Comparison of ENCODE assay signal across 1 cellular context in genomic region chr6:31493875-31494694, GRCh38.
TF ChIP-seq lines count a peak whose summit lies in the region.

No MANE protein-coding gene starts in this region.

TF ChIP-seq in K562, 482 proteins besides CTCF, POLR2A, EP300 and RAD21 (continued from another document and continues in another):
- TF ChIP-seq, protein P1, sequence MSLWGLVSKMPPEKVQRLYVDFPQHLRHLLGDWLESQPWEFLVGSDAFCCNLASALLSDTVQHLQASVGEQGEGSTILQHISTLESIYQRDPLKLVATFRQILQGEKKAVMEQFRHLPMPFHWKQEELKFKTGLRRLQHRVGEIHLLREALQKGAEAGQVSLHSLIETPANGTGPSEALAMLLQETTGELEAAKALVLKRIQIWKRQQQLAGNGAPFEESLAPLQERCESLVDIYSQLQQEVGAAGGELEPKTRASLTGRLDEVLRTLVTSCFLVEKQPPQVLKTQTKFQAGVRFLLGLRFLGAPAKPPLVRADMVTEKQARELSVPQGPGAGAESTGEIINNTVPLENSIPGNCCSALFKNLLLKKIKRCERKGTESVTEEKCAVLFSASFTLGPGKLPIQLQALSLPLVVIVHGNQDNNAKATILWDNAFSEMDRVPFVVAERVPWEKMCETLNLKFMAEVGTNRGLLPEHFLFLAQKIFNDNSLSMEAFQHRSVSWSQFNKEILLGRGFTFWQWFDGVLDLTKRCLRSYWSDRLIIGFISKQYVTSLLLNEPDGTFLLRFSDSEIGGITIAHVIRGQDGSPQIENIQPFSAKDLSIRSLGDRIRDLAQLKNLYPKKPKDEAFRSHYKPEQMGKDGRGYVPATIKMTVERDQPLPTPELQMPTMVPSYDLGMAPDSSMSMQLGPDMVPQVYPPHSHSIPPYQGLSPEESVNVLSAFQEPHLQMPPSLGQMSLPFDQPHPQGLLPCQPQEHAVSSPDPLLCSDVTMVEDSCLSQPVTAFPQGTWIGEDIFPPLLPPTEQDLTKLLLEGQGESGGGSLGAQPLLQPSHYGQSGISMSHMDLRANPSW (CRISPR knock-in tag; IDR thresholded peaks at IDR 0.05): no peak
- no peak for TF ChIP-seq ZKSCAN3 (CRISPR knock-in tag; IDR thresholded peaks at IDR 0.05)
- peak; percentile 37 for TF ChIP-seq CTCFL (IDR thresholded peaks at IDR 0.05; ENCODE audit: borderline replicate concordance, insufficient read depth, low read depth, low read length, poor library complexity, severe bottlenecking)
- no peak for TF ChIP-seq HEY1 (CRISPR knock-in tag; IDR thresholded peaks at IDR 0.05; ENCODE audit: borderline replicate concordance)
- TF ChIP-seq U2AF1 (optimal IDR thresholded peaks at IDR 0.05; ENCODE audit: low read depth, low read length): no peak
- TF ChIP-seq, protein P2, sequence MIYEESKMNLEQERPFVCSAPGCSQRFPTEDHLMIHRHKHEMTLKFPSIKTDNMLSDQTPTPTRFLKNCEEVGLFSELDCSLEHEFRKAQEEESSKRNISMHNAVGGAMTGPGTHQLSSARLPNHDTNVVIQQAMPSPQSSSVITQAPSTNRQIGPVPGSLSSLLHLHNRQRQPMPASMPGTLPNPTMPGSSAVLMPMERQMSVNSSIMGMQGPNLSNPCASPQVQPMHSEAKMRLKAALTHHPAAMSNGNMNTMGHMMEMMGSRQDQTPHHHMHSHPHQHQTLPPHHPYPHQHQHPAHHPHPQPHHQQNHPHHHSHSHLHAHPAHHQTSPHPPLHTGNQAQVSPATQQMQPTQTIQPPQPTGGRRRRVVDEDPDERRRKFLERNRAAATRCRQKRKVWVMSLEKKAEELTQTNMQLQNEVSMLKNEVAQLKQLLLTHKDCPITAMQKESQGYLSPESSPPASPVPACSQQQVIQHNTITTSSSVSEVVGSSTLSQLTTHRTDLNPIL (CRISPR knock-in tag; IDR thresholded peaks at IDR 0.05): no peak
- TF ChIP-seq DPF2 (IDR thresholded peaks at IDR 0.05): no peak
- no peak for TF ChIP-seq RBM25 (IDR thresholded peaks at IDR 0.05; ENCODE audit: low read depth, low read length, severe bottlenecking)
- no peak for TF ChIP-seq ZKSCAN8 (CRISPR knock-in tag; IDR thresholded peaks at IDR 0.05)
- TF ChIP-seq SPI1 (IDR thresholded peaks at IDR 0.05; ENCODE audit: borderline replicate concordance, low read depth, low read length): 0 out of 2 replicates have a peak, but pooled peaks have one; percentile 28
- TF ChIP-seq, protein P3, sequence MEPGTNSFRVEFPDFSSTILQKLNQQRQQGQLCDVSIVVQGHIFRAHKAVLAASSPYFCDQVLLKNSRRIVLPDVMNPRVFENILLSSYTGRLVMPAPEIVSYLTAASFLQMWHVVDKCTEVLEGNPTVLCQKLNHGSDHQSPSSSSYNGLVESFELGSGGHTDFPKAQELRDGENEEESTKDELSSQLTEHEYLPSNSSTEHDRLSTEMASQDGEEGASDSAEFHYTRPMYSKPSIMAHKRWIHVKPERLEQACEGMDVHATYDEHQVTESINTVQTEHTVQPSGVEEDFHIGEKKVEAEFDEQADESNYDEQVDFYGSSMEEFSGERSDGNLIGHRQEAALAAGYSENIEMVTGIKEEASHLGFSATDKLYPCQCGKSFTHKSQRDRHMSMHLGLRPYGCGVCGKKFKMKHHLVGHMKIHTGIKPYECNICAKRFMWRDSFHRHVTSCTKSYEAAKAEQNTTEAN (CRISPR knock-in tag; IDR thresholded peaks at IDR 0.05): no peak
- peak; percentile 23 to 33; a peak in 3 of 4 replicates for TF ChIP-seq TEAD1 (CRISPR knock-in tag; IDR thresholded peaks at IDR 0.05)
- no peak for TF ChIP-seq HMG20B (CRISPR knock-in tag; IDR thresholded peaks at IDR 0.05)
- TF ChIP-seq BDP1 (IDR thresholded peaks at IDR 0.05; ENCODE audit: insufficient read depth, insufficient read length): no peak
- TF ChIP-seq, protein P4, sequence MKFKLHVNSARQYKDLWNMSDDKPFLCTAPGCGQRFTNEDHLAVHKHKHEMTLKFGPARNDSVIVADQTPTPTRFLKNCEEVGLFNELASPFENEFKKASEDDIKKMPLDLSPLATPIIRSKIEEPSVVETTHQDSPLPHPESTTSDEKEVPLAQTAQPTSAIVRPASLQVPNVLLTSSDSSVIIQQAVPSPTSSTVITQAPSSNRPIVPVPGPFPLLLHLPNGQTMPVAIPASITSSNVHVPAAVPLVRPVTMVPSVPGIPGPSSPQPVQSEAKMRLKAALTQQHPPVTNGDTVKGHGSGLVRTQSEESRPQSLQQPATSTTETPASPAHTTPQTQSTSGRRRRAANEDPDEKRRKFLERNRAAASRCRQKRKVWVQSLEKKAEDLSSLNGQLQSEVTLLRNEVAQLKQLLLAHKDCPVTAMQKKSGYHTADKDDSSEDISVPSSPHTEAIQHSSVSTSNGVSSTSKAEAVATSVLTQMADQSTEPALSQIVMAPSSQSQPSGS (CRISPR knock-in tag; IDR thresholded peaks at IDR 0.05): no peak
- TF ChIP-seq NFIX (CRISPR knock-in tag; IDR thresholded peaks at IDR 0.05; ENCODE audit: low read depth): no peak
- peak; percentile 73 for TF ChIP-seq NCOA6 (IDR thresholded peaks at IDR 0.05)
- no peak for TF ChIP-seq HDAC8 (tag; IDR thresholded peaks at IDR 0.05)
- no peak for TF ChIP-seq GTF3C2 (IDR thresholded peaks at IDR 0.05; ENCODE audit: borderline replicate concordance, extremely low read depth, insufficient read length)
- TF ChIP-seq E2F6 (IDR thresholded peaks at IDR 0.05; ENCODE audit: borderline replicate concordance in 1 of 2, extremely low read depth in 1 of 2, insufficient read depth in 1 of 2, insufficient read length in 1 of 2, low read depth in 1 of 2, low read length in 1 of 2, poor library complexity in 1 of 2, severe bottlenecking in 1 of 2): peak in 1 of 2 experiments; percentile 28
- no peak for TF ChIP-seq XRCC3 (IDR thresholded peaks at IDR 0.05)
- no peak for TF ChIP-seq HSF4 (CRISPR knock-in tag; IDR thresholded peaks at IDR 0.05; ENCODE audit: borderline replicate concordance)
- no peak for TF ChIP-seq NCOA4 (IDR thresholded peaks at IDR 0.05; ENCODE audit: partially characterized antibody)
- TF ChIP-seq PURB (CRISPR knock-in tag; IDR thresholded peaks at IDR 0.05; ENCODE audit: low read depth): no peak
- TF ChIP-seq PML (IDR thresholded peaks at IDR 0.05; ENCODE audit: low read length): peak; percentile 39; the same call in 1 of the 2 replicates
- no peak for TF ChIP-seq RFX1 (IDR thresholded peaks at IDR 0.05)
- TF ChIP-seq SP1 (CRISPR knock-in tag; IDR thresholded peaks at IDR 0.05): no peak
- TF ChIP-seq ZNF589 (CRISPR knock-in tag; IDR thresholded peaks at IDR 0.05; ENCODE audit: low read depth): no peak
- TF ChIP-seq CBX1 (IDR thresholded peaks at IDR 0.05; ENCODE audit: low read depth): no peak
- TF ChIP-seq, protein P5, sequence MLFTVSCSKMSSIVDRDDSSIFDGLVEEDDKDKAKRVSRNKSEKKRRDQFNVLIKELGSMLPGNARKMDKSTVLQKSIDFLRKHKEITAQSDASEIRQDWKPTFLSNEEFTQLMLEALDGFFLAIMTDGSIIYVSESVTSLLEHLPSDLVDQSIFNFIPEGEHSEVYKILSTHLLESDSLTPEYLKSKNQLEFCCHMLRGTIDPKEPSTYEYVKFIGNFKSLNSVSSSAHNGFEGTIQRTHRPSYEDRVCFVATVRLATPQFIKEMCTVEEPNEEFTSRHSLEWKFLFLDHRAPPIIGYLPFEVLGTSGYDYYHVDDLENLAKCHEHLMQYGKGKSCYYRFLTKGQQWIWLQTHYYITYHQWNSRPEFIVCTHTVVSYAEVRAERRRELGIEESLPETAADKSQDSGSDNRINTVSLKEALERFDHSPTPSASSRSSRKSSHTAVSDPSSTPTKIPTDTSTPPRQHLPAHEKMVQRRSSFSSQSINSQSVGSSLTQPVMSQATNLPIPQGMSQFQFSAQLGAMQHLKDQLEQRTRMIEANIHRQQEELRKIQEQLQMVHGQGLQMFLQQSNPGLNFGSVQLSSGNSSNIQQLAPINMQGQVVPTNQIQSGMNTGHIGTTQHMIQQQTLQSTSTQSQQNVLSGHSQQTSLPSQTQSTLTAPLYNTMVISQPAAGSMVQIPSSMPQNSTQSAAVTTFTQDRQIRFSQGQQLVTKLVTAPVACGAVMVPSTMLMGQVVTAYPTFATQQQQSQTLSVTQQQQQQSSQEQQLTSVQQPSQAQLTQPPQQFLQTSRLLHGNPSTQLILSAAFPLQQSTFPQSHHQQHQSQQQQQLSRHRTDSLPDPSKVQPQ (CRISPR knock-in tag; IDR thresholded peaks at IDR 0.05; ENCODE audit: borderline replicate concordance): no peak
- TF ChIP-seq ZNF354B (CRISPR knock-in tag; IDR thresholded peaks at IDR 0.05): no peak
- TF ChIP-seq FOXP4 (CRISPR knock-in tag; IDR thresholded peaks at IDR 0.05; ENCODE audit: borderline replicate concordance): 0 out of 2 replicates have a peak, but pooled peaks have one; percentile 50
- 0 out of 2 replicates have a peak, but pooled peaks have one; percentile 40 for TF ChIP-seq HLTF (IDR thresholded peaks at IDR 0.05)
- TF ChIP-seq NR1H2 (CRISPR knock-in tag; IDR thresholded peaks at IDR 0.05): no peak
- no peak for TF ChIP-seq ZNF324 (CRISPR knock-in tag; IDR thresholded peaks at IDR 0.05)
- TF ChIP-seq NBN (IDR thresholded peaks at IDR 0.05; ENCODE audit: low read depth): peak; percentile 87; the same call in 1 of the 2 replicates
- TF ChIP-seq NRF1 (conservative IDR thresholded peaks at IDR 0.05 in 1 of 2, IDR thresholded peaks at IDR 0.05 in 1 of 2): peak; percentile 54 to 55
- TF ChIP-seq CBFA2T2 (conservative IDR thresholded peaks at IDR 0.05): no peak
- TF ChIP-seq ZNF436 (CRISPR knock-in tag; IDR thresholded peaks at IDR 0.05): no peak
